In genomic region chr2:23256643-23257042, GRCh38 we compare ENCODE assay signal across 8 cellular contexts.
"Had no signal": no experiment of that assay in that cellular context is flagged by ENCODE, and none has a peak within 500 bp of the region (broad histone marks: within the 10 kb centered on the region; RNA-seq: fewer than 3 reads in every experiment).

No MANE protein-coding gene starts in this region.

- DNase-seq: GDM1, GF-D8 had no signal

- H3K4me3 ChIP-seq: GM12878 had no signal

- FAIRE-seq: G401.6, GM12878, GM12891, GM12892, GM18507, GM19239 had no signal

- ATAC-seq: GM12878 had no signal
